Comparison of ENCODE assay signal across 19 cellular contexts in genomic region chr10:76736392-76736791, GRCh38.
"Had no signal": no experiment of that assay in that cellular context is flagged by ENCODE, and none has a peak within 500 bp of the region (broad histone marks: within the 10 kb centered on the region; RNA-seq: fewer than 3 reads in every experiment).

No MANE protein-coding gene starts in this region.

- ATAC-seq: activated CD8-positive, alpha-beta memory T cell treated with anti-CD3 and anti-CD28 coated beads, Interleukin-2, amount 10 ng/mL, durations not matched to agents 7 days and 5 days; heart right ventricle; stimulated activated memory B cell treated with anti-CD40 and anti-IgM and Interleukin-4, amounts not matched to agents 10 μg/mL and 1 μg/mL and 100 μg/mL, for 72 hours had no signal

- H3K27ac ChIP-seq: adrenal gland, breast epithelium, coronary artery, esophagus muscularis mucosa, heart right ventricle, sigmoid colon, thoracic aorta, upper lobe of left lung had no signal

- H3K36me3 ChIP-seq: adrenal gland, breast epithelium, esophagus muscularis mucosa, heart right ventricle, sigmoid colon, thoracic aorta, upper lobe of left lung had no signal

- H3K4me1 Mint-ChIP-seq: activated CD8-positive, alpha-beta memory T cell treated with anti-CD3 and anti-CD28 coated beads, Interleukin-2, amount 10 ng/mL, durations not matched to agents 7 days and 5 days; activated naive CD4-positive, alpha-beta T cell treated with anti-CD3 and anti-CD28 coated beads, Interleukin-2, amount 50 U/mL, for 24 hours; stimulated activated memory B cell treated with anti-CD40 and anti-IgM and Interleukin-4, amounts not matched to agents 10 μg/mL and 1 μg/mL and 100 μg/mL, for 72 hours had no signal

- DNase-seq: activated CD4-positive, alpha-beta T cell treated with anti-CD3 and anti-CD28 coated beads, Interleukin-2, amount 50 U/mL, for 1 hour; activated CD4-positive, CD25-positive, alpha-beta regulatory T cell; activated CD8-positive, alpha-beta memory T cell treated with anti-CD3 and anti-CD28 coated beads, Interleukin-2, amount 10 ng/mL, durations not matched to agents 7 days and 5 days; activated T-cell treated with anti-CD3 and anti-CD28 coated beads, Interleukin-2, amount 50 U/mL, for 1 hour; adrenal gland; heart right ventricle; mesendoderm; posterior cingulate gyrus; sigmoid colon; stimulated activated CD4-positive, alpha-beta T cell treated with anti-CD3 and anti-CD28 coated beads, Interleukin-4, amount 100 ng/mL, for 24 hours; SW 1271; upper lobe of left lung had no signal

- H3K27me3 Mint-ChIP-seq: activated CD8-positive, alpha-beta memory T cell treated with anti-CD3 and anti-CD28 coated beads, Interleukin-2, amount 10 ng/mL, durations not matched to agents 7 days and 5 days; activated naive CD4-positive, alpha-beta T cell treated with anti-CD3 and anti-CD28 coated beads, Interleukin-2, amount 50 U/mL, for 24 hours; stimulated activated memory B cell treated with anti-CD40 and anti-IgM and Interleukin-4, amounts not matched to agents 10 μg/mL and 1 μg/mL and 100 μg/mL, for 72 hours had no signal

- H3K27ac Mint-ChIP-seq: activated CD8-positive, alpha-beta memory T cell treated with anti-CD3 and anti-CD28 coated beads, Interleukin-2, amount 10 ng/mL, durations not matched to agents 7 days and 5 days; activated naive CD4-positive, alpha-beta T cell treated with anti-CD3 and anti-CD28 coated beads, Interleukin-2, amount 50 U/mL, for 24 hours; nephron; stimulated activated memory B cell treated with anti-CD40 and anti-IgM and Interleukin-4, amounts not matched to agents 10 μg/mL and 1 μg/mL and 100 μg/mL, for 72 hours had no signal

- H3K4me1 ChIP-seq: adrenal gland, breast epithelium, heart right ventricle, upper lobe of left lung had no signal

- H3K36me3 Mint-ChIP-seq: activated CD8-positive, alpha-beta memory T cell treated with anti-CD3 and anti-CD28 coated beads, Interleukin-2, amount 10 ng/mL, durations not matched to agents 7 days and 5 days; activated naive CD4-positive, alpha-beta T cell treated with anti-CD3 and anti-CD28 coated beads, Interleukin-2, amount 50 U/mL, for 24 hours; stimulated activated memory B cell treated with anti-CD40 and anti-IgM and Interleukin-4, amounts not matched to agents 10 μg/mL and 1 μg/mL and 100 μg/mL, for 72 hours had no signal

- H3K4me3 ChIP-seq: adrenal gland, breast epithelium, coronary artery, esophagus muscularis mucosa, heart right ventricle, sigmoid colon, thoracic aorta, upper lobe of left lung had no signal

- H3K4me3 Mint-ChIP-seq: activated CD8-positive, alpha-beta memory T cell treated with anti-CD3 and anti-CD28 coated beads, Interleukin-2, amount 10 ng/mL, durations not matched to agents 7 days and 5 days; activated naive CD4-positive, alpha-beta T cell treated with anti-CD3 and anti-CD28 coated beads, Interleukin-2, amount 50 U/mL, for 24 hours; nephron; stimulated activated memory B cell treated with anti-CD40 and anti-IgM and Interleukin-4, amounts not matched to agents 10 μg/mL and 1 μg/mL and 100 μg/mL, for 72 hours had no signal

- H3K27me3 ChIP-seq: adrenal gland, breast epithelium, esophagus muscularis mucosa, heart right ventricle, sigmoid colon, upper lobe of left lung had no signal

- H3K9me3 Mint-ChIP-seq: activated naive CD4-positive, alpha-beta T cell treated with anti-CD3 and anti-CD28 coated beads, Interleukin-2, amount 50 U/mL, for 24 hours had no signal
